ENCODE assay signal across 1 cellular context in the genomic region with DNA sequence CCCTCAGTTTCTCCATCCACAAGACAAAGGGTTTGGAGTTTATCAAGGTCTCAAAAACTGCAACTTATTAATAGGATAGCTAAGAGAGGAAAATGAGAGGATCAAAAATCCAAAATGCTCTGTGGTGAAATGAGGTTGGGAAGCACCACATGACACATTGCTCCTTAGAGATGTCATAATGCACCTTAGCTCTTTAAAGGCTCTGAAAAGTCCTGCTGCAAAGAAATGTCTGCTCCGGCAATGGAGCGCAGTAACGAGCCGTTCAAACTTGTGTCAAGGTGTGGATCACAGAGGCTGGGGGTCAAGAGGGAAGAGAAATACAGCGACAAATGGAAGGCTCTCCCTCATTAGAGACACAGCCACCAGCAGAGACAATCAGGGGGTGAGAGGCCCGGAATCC.
TF ChIP-seq lines count a peak whose summit lies in the region.

No MANE protein-coding gene starts in this region.

TF ChIP-seq in HCT116, 20 proteins besides CTCF, POLR2A, EP300 and RAD21:
- TF ChIP-seq, protein P1, sequence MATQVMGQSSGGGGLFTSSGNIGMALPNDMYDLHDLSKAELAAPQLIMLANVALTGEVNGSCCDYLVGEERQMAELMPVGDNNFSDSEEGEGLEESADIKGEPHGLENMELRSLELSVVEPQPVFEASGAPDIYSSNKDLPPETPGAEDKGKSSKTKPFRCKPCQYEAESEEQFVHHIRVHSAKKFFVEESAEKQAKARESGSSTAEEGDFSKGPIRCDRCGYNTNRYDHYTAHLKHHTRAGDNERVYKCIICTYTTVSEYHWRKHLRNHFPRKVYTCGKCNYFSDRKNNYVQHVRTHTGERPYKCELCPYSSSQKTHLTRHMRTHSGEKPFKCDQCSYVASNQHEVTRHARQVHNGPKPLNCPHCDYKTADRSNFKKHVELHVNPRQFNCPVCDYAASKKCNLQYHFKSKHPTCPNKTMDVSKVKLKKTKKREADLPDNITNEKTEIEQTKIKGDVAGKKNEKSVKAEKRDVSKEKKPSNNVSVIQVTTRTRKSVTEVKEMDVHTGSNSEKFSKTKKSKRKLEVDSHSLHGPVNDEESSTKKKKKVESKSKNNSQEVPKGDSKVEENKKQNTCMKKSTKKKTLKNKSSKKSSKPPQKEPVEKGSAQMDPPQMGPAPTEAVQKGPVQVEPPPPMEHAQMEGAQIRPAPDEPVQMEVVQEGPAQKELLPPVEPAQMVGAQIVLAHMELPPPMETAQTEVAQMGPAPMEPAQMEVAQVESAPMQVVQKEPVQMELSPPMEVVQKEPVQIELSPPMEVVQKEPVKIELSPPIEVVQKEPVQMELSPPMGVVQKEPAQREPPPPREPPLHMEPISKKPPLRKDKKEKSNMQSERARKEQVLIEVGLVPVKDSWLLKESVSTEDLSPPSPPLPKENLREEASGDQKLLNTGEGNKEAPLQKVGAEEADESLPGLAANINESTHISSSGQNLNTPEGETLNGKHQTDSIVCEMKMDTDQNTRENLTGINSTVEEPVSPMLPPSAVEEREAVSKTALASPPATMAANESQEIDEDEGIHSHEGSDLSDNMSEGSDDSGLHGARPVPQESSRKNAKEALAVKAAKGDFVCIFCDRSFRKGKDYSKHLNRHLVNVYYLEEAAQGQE (IDR thresholded peaks at IDR 0.05; ENCODE audit: low read depth), result no peak
- TF ChIP-seq SRF (IDR thresholded peaks at IDR 0.05; ENCODE audit: low read depth) (no peak), ZFX (IDR thresholded peaks at IDR 0.05) (no peak), EGR1 (IDR thresholded peaks at IDR 0.05; ENCODE audit: low read depth) (no peak), JUND (IDR thresholded peaks at IDR 0.05) (no peak), EZH2 (IDR thresholded peaks at IDR 0.05) (no peak), YY1 (IDR thresholded peaks at IDR 0.05; ENCODE audit: extremely low read depth, insufficient replicate concordance, low read depth, low read length) (no peak), CEBPB (IDR thresholded peaks at IDR 0.05; ENCODE audit: low read depth) (no peak), POLR2AphosphoS5 (IDR thresholded peaks at IDR 0.05; ENCODE audit: low read depth, low read length) (no peak), TCF7L2 (IDR thresholded peaks at IDR 0.05; ENCODE audit: borderline replicate concordance, extremely low read depth, insufficient read depth, insufficient read length) (no peak)
